ENCODE assay signal across 1 cellular context in the genomic region with DNA sequence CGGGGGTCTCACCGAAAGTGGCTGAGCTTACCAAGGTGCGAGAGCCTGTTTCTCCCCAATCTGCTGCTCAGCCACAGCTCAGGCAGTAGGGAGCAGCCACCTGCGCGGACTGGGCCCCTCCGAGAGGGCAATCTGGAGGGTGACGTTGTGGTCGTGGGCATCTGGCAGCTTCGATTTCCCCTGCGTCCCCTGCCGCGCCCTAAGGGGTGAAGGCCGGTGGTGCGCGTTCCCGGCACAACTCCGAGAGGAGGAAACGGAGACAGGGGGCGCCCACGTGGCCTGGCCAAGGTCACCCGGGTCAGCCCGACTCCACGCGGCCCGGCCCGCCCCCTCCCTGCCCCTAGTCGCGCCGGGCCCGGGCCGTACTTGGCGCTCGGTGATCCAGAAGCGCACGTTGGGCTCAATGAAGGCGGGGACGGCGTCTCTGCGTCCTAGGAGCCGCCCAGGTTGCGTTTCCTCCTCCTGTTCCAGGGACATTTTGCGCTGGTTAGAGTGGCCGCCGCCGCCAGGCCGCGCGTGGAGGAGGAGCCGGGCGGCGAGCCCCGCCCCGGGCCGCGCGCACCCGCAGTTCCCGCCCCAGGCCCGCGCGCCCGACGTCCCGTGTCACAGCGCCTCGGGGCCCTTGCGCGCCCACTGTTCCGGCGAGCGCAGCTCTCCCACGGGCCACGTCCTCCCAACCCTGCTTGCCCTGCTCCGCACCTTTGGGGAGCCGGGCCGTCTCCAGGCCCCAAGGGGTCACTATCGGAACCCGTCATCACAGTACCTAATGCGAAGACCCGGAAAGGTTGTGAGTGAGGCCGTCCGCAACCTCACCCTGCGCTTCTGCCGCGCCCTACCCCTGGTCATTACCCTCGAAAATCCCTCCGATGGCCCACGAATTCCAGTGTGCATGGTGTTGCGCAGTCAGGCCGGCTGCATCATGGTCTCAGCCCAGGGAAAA.
TF ChIP-seq lines count a peak whose summit lies in the region.

A gene with protein sequence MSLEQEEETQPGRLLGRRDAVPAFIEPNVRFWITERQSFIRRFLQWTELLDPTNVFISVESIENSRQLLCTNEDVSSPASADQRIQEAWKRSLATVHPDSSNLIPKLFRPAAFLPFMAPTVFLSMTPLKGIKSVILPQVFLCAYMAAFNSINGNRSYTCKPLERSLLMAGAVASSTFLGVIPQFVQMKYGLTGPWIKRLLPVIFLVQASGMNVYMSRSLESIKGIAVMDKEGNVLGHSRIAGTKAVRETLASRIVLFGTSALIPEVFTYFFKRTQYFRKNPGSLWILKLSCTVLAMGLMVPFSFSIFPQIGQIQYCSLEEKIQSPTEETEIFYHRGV (minus strand): TSS at position 544 of the 940 bp plus-strand sequence. CDS start 67 bp downstream, at position 477.

TF ChIP-seq in HepG2, 621 proteins besides CTCF, POLR2A, EP300 and RAD21 (continued from another document and continues in another):
- TF ChIP-seq, protein P1, sequence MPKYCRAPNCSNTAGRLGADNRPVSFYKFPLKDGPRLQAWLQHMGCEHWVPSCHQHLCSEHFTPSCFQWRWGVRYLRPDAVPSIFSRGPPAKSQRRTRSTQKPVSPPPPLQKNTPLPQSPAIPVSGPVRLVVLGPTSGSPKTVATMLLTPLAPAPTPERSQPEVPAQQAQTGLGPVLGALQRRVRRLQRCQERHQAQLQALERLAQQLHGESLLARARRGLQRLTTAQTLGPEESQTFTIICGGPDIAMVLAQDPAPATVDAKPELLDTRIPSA (CRISPR knock-in tag; IDR thresholded peaks at IDR 0.05; ENCODE audit: borderline replicate concordance) = 0 out of 2 replicates have a peak, but pooled peaks have one; percentile 80
- TF ChIP-seq, protein P2, sequence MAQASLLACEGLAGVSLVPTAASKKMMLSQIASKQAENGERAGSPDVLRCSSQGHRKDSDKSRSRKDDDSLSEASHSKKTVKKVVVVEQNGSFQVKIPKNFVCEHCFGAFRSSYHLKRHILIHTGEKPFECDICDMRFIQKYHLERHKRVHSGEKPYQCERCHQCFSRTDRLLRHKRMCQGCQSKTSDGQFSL (CRISPR knock-in tag; IDR thresholded peaks at IDR 0.05) = peak; percentile 9; the same call in 1 of the 2 replicates
- TF ChIP-seq, protein P3, sequence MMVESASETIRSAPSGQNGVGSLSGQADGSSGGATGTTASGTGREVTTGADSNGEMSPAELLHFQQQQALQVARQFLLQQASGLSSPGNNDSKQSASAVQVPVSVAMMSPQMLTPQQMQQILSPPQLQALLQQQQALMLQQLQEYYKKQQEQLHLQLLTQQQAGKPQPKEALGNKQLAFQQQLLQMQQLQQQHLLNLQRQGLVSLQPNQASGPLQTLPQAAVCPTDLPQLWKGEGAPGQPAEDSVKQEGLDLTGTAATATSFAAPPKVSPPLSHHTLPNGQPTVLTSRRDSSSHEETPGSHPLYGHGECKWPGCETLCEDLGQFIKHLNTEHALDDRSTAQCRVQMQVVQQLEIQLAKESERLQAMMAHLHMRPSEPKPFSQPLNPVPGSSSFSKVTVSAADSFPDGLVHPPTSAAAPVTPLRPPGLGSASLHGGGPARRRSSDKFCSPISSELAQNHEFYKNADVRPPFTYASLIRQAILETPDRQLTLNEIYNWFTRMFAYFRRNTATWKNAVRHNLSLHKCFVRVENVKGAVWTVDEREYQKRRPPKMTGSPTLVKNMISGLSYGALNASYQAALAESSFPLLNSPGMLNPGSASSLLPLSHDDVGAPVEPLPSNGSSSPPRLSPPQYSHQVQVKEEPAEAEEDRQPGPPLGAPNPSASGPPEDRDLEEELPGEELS (CRISPR knock-in tag; IDR thresholded peaks at IDR 0.05) = peak; percentile 3; the same call in 1 of the 2 replicates
- peak; percentile 49; the same call in 1 of the 2 replicates for TF ChIP-seq KDM5A (IDR thresholded peaks at IDR 0.05; ENCODE audit: borderline replicate concordance, low read length)
- TF ChIP-seq, protein P4, sequence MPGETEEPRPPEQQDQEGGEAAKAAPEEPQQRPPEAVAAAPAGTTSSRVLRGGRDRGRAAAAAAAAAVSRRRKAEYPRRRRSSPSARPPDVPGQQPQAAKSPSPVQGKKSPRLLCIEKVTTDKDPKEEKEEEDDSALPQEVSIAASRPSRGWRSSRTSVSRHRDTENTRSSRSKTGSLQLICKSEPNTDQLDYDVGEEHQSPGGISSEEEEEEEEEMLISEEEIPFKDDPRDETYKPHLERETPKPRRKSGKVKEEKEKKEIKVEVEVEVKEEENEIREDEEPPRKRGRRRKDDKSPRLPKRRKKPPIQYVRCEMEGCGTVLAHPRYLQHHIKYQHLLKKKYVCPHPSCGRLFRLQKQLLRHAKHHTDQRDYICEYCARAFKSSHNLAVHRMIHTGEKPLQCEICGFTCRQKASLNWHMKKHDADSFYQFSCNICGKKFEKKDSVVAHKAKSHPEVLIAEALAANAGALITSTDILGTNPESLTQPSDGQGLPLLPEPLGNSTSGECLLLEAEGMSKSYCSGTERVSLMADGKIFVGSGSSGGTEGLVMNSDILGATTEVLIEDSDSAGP (CRISPR knock-in tag; IDR thresholded peaks at IDR 0.05; ENCODE audit: borderline replicate concordance) = peak; percentile 83
- no peak for TF ChIP-seq MLLT10 (CRISPR knock-in tag; IDR thresholded peaks at IDR 0.05)
- TF ChIP-seq THAP11 (CRISPR knock-in tag; IDR thresholded peaks at IDR 0.05) = peak; percentile 54; the same call in 1 of the 2 replicates
- 0 out of 2 replicates have a peak, but pooled peaks have one; percentile 16 for TF ChIP-seq ZFP36L1 (CRISPR knock-in tag; IDR thresholded peaks at IDR 0.05)
- TF ChIP-seq HNRNPL (IDR thresholded peaks at IDR 0.05; ENCODE audit: low read depth, low read length) = 0 out of 2 replicates have a peak, but pooled peaks have one; percentile 76
- TF ChIP-seq, protein P5, sequence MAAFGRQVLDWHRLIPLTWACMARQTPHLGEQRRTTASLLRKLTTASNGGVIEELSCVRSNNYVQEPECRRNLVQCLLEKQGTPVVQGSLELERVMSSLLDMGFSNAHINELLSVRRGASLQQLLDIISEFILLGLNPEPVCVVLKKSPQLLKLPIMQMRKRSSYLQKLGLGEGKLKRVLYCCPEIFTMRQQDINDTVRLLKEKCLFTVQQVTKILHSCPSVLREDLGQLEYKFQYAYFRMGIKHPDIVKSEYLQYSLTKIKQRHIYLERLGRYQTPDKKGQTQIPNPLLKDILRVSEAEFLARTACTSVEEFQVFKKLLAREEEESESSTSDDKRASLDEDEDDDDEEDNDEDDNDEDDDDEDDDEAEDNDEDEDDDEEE (CRISPR knock-in tag; IDR thresholded peaks at IDR 0.05) = peak; percentile 59
- peak; percentile 39; the same call in 1 of the 2 replicates for TF ChIP-seq ZSCAN21 (CRISPR knock-in tag; IDR thresholded peaks at IDR 0.05; ENCODE audit: borderline replicate concordance)
- TF ChIP-seq RORA (CRISPR knock-in tag; IDR thresholded peaks at IDR 0.05) = no peak
- no peak for TF ChIP-seq FOXK2 (IDR thresholded peaks at IDR 0.05)
- TF ChIP-seq ZBTB7A (CRISPR knock-in tag; IDR thresholded peaks at IDR 0.05) = peak; percentile 91
- peak; percentile 49; the same call in 1 of the 2 replicates for TF ChIP-seq KDM5B (CRISPR knock-in tag; IDR thresholded peaks at IDR 0.05; ENCODE audit: borderline replicate concordance)
- TF ChIP-seq TBX2 (CRISPR knock-in tag; IDR thresholded peaks at IDR 0.05; ENCODE audit: borderline replicate concordance) = peak; percentile 82
- TF ChIP-seq TBP (CRISPR knock-in tag; IDR thresholded peaks at IDR 0.05) = no peak
- TF ChIP-seq MEF2D (CRISPR knock-in tag; IDR thresholded peaks at IDR 0.05) = peak; percentile 65
- TF ChIP-seq ZNF577 (CRISPR knock-in tag; IDR thresholded peaks at IDR 0.05; ENCODE audit: borderline replicate concordance, low read depth) = no peak
- no peak for TF ChIP-seq NFE2 (CRISPR knock-in tag; IDR thresholded peaks at IDR 0.05)
- TF ChIP-seq, protein P6, sequence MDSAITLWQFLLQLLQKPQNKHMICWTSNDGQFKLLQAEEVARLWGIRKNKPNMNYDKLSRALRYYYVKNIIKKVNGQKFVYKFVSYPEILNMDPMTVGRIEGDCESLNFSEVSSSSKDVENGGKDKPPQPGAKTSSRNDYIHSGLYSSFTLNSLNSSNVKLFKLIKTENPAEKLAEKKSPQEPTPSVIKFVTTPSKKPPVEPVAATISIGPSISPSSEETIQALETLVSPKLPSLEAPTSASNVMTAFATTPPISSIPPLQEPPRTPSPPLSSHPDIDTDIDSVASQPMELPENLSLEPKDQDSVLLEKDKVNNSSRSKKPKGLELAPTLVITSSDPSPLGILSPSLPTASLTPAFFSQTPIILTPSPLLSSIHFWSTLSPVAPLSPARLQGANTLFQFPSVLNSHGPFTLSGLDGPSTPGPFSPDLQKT (CRISPR knock-in tag; IDR thresholded peaks at IDR 0.05; ENCODE audit: borderline replicate concordance) = no peak
- TF ChIP-seq HMG20B (CRISPR knock-in tag; conservative IDR thresholded peaks at IDR 0.05) = 0 out of 2 replicates have a peak, but pooled peaks have one; percentile 51
- peak; percentile 100 for TF ChIP-seq DMAP1 (CRISPR knock-in tag; IDR thresholded peaks at IDR 0.05)
- peak; percentile 87; the same call in 1 of the 2 replicates for TF ChIP-seq ZNF430 (CRISPR knock-in tag; IDR thresholded peaks at IDR 0.05)
- TF ChIP-seq, protein P7, sequence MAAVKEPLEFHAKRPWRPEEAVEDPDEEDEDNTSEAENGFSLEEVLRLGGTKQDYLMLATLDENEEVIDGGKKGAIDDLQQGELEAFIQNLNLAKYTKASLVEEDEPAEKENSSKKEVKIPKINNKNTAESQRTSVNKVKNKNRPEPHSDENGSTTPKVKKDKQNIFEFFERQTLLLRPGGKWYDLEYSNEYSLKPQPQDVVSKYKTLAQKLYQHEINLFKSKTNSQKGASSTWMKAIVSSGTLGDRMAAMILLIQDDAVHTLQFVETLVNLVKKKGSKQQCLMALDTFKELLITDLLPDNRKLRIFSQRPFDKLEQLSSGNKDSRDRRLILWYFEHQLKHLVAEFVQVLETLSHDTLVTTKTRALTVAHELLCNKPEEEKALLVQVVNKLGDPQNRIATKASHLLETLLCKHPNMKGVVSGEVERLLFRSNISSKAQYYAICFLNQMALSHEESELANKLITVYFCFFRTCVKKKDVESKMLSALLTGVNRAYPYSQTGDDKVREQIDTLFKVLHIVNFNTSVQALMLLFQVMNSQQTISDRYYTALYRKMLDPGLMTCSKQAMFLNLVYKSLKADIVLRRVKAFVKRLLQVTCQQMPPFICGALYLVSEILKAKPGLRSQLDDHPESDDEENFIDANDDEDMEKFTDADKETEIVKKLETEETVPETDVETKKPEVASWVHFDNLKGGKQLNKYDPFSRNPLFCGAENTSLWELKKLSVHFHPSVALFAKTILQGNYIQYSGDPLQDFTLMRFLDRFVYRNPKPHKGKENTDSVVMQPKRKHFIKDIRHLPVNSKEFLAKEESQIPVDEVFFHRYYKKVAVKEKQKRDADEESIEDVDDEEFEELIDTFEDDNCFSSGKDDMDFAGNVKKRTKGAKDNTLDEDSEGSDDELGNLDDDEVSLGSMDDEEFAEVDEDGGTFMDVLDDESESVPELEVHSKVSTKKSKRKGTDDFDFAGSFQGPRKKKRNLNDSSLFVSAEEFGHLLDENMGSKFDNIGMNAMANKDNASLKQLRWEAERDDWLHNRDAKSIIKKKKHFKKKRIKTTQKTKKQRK (IDR thresholded peaks at IDR 0.05; ENCODE audit: low read length) = no peak
- no peak; the same call in 1 of the 2 replicates for TF ChIP-seq FOXO1 (CRISPR knock-in tag; IDR thresholded peaks at IDR 0.05)
- TF ChIP-seq, protein P8, sequence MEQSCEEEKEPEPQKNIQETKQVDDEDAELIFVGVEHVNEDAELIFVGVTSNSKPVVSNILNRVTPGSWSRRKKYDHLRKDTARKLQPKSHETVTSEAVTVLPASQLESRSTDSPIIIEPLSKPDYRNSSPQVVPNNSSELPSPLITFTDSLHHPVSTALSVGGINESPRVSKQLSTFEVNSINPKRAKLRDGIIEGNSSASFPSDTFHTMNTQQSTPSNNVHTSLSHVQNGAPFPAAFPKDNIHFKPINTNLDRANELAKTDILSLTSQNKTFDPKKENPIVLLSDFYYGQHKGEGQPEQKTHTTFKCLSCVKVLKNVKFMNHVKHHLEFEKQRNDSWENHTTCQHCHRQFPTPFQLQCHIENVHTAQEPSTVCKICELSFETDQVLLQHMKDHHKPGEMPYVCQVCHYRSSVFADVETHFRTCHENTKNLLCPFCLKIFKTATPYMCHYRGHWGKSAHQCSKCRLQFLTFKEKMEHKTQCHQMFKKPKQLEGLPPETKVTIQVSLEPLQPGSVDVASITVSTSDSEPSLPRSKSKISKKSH (CRISPR knock-in tag; IDR thresholded peaks at IDR 0.05; ENCODE audit: borderline replicate concordance) = peak; percentile 88; the same call in 1 of the 2 replicates
- no peak for TF ChIP-seq ZNF24 (IDR thresholded peaks at IDR 0.05)
- TF ChIP-seq RBM22 (optimal IDR thresholded peaks at IDR 0.05; ENCODE audit: low read length) = no peak
- peak; percentile 58; the same call in 1 of the 2 replicates for TF ChIP-seq ZNF746 (CRISPR knock-in tag; IDR thresholded peaks at IDR 0.05)
- TF ChIP-seq ZNF274 (CRISPR knock-in tag; IDR thresholded peaks at IDR 0.05) = peak; percentile 36; the same call in 1 of the 2 replicates
- TF ChIP-seq, protein P9, sequence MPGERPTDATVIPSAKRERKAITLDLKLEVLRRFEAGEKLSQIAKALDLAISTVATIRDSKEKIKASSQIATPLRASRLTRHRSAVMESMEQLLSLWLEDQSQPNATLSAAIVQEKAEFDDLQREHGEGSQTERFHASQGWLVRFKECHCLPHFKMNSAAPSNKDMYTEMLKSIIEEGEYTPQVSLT (CRISPR knock-in tag; IDR thresholded peaks at IDR 0.05; ENCODE audit: borderline replicate concordance, low read depth) = no peak
- TF ChIP-seq PHF20 (CRISPR knock-in tag; IDR thresholded peaks at IDR 0.05) = peak; percentile 55
- TF ChIP-seq, protein P10, sequence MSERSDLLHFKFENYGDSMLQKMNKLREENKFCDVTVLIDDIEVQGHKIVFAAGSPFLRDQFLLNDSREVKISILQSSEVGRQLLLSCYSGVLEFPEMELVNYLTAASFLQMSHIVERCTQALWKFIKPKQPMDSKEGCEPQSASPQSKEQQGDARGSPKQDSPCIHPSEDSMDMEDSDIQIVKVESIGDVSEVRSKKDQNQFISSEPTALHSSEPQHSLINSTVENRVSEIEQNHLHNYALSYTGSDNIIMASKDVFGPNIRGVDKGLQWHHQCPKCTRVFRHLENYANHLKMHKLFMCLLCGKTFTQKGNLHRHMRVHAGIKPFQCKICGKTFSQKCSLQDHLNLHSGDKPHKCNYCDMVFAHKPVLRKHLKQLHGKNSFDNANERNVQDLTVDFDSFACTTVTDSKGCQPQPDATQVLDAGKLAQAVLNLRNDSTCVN (CRISPR knock-in tag; IDR thresholded peaks at IDR 0.05; ENCODE audit: borderline replicate concordance) = peak; percentile 41; the same call in 1 of the 2 replicates
- peak; percentile 80 for TF ChIP-seq RXRB (CRISPR knock-in tag; IDR thresholded peaks at IDR 0.05; ENCODE audit: borderline replicate concordance)
- TF ChIP-seq, protein P11, sequence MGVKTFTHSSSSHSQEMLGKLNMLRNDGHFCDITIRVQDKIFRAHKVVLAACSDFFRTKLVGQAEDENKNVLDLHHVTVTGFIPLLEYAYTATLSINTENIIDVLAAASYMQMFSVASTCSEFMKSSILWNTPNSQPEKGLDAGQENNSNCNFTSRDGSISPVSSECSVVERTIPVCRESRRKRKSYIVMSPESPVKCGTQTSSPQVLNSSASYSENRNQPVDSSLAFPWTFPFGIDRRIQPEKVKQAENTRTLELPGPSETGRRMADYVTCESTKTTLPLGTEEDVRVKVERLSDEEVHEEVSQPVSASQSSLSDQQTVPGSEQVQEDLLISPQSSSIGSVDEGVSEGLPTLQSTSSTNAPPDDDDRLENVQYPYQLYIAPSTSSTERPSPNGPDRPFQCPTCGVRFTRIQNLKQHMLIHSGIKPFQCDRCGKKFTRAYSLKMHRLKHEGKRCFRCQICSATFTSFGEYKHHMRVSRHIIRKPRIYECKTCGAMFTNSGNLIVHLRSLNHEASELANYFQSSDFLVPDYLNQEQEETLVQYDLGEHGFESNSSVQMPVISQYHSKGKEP (CRISPR knock-in tag; IDR thresholded peaks at IDR 0.05) = no peak
- no peak; the same call in 1 of the 2 replicates for TF ChIP-seq HOXD1 (CRISPR knock-in tag; IDR thresholded peaks at IDR 0.05)
- 0 out of 2 replicates have a peak, but pooled peaks have one; percentile 34 for TF ChIP-seq KDM3A (CRISPR knock-in tag; IDR thresholded peaks at IDR 0.05; ENCODE audit: low read depth)
